8 cellular contexts compared by ENCODE assay signal in genomic region chr16:48158296-48158695, GRCh38. TPM values are rescaled to one million over a fixed set of nuclear protein-coding genes. Genes with fewer than 3 reads are reported as not detected.
A peak's percentile ranks its signal among the peaks of the same experiment; 100 is the strongest.
DNase-seq lines count a peak whose midpoint lies in the region; ATAC-seq lines count a peak whose summit lies in the region.

No MANE protein-coding gene starts in this region.

- peaks cover 25% of the 10 kb centered on the region for H3K4me1 Mint-ChIP-seq in activated CD4-positive, alpha-beta T cell treated with anti-CD3 and anti-CD28 coated beads for 36 hours
- peaks cover 28% of the 10 kb centered on the region for H3K4me1 Mint-ChIP-seq in activated T-cell treated with anti-CD3 and anti-CD28 coated beads, Interleukin-2, amount 50 U/mL, for 72 hours (ENCODE audit: low read depth)
- H3K4me1 Mint-ChIP-seq in effector memory CD8-positive, alpha-beta T cell (ENCODE audit: low read depth in 2 of 2), result no peaks in the 10 kb centered on the region

- no peaks in the 10 kb centered on the region for H3K9me3 Mint-ChIP-seq in activated CD4-positive, alpha-beta T cell treated with anti-CD3 and anti-CD28 coated beads for 36 hours (ENCODE audit: low read depth)
- H3K9me3 Mint-ChIP-seq in activated T-cell treated with anti-CD3 and anti-CD28 coated beads, Interleukin-2, amount 50 U/mL, for 72 hours, result no peaks in the 10 kb centered on the region
- no peaks in the 10 kb centered on the region for H3K9me3 Mint-ChIP-seq in effector memory CD8-positive, alpha-beta T cell

- CTCF ChIA-PET in activated CD4-positive, alpha-beta T cell treated with anti-CD3 and anti-CD28 coated beads for 36 hours (lab: Charles Lee), result interaction anchor here (0.6 to 3.0 kb wide), 8 partner anchors 9 to 1120 kb away, joined by 3 to 13 read pairs (median 4); partner anchors contain the start of gene ITFG1

- DNase-seq in activated CD4-positive, alpha-beta T cell treated with anti-CD3 and anti-CD28 coated beads for 36 hours, result peak; percentile 65
- no peak for DNase-seq in activated CD4-positive, alpha-beta T cell treated with anti-CD3 and anti-CD28 coated beads, Interleukin-2, amount 50 U/mL, for 1 hour
- peak; percentile 65 to 77 for DNase-seq in activated T-cell treated with anti-CD3 and anti-CD28 coated beads, Interleukin-2, amount 50 U/mL, for 72 hours
- DNase-seq in stimulated activated CD4-positive, alpha-beta T cell treated with anti-CD3 and anti-CD28 coated beads, Interleukin-2, amount 100 ng/mL, for 24 hours, result peak; percentile 39 to 49
- DNase-seq in GM03348 (ENCODE audit: low spot score), result no peak
- DNase-seq in NCI-H1105 (lab: John Stamatoyannopoulos, UW), result no peak
- DNase-seq in effector memory CD8-positive, alpha-beta T cell, result no peak

- intact Hi-C loops in activated CD4-positive, alpha-beta T cell treated with anti-CD3 and anti-CD28 coated beads for 36 hours (cut with DNase I, micrococcal nuclease), result loop anchor here (1.0 to 10.0 kb wide), 11 partner anchors 35 to 1140 kb away; partner anchors contain the start of genes ITFG1 (in 1 of the 2) and PHKB (in 1 of the 2)

- H3K27ac Mint-ChIP-seq in activated CD4-positive, alpha-beta T cell treated with anti-CD3 and anti-CD28 coated beads for 36 hours, result no peak overlapping the region
- H3K27ac Mint-ChIP-seq in activated T-cell treated with anti-CD3 and anti-CD28 coated beads, Interleukin-2, amount 50 U/mL, for 72 hours, result peak overlapping the region; percentile 96
- no peak overlapping the region for H3K27ac Mint-ChIP-seq in effector memory CD8-positive, alpha-beta T cell

- no peaks in the 10 kb centered on the region for H3K36me3 Mint-ChIP-seq in activated CD4-positive, alpha-beta T cell treated with anti-CD3 and anti-CD28 coated beads for 36 hours (ENCODE audit: low read depth)
- peaks cover 0 to 3% of the 10 kb centered on the region in 2 donors for H3K36me3 Mint-ChIP-seq in activated T-cell treated with anti-CD3 and anti-CD28 coated beads, Interleukin-2, amount 50 U/mL, for 72 hours (ENCODE audit: insufficient read depth in 2 of 2)
- no peaks in the 10 kb centered on the region for H3K36me3 Mint-ChIP-seq in effector memory CD8-positive, alpha-beta T cell (ENCODE audit: insufficient read depth)

- peak overlapping the region; percentile 30 for H3K4me3 Mint-ChIP-seq in activated CD4-positive, alpha-beta T cell treated with anti-CD3 and anti-CD28 coated beads for 36 hours
- H3K4me3 Mint-ChIP-seq in activated T-cell treated with anti-CD3 and anti-CD28 coated beads, Interleukin-2, amount 50 U/mL, for 72 hours, result peak overlapping the region; percentile 5 to 68
- H3K4me3 Mint-ChIP-seq in effector memory CD8-positive, alpha-beta T cell, result no peak overlapping the region

- POLR2A ChIA-PET in activated CD4-positive, alpha-beta T cell treated with anti-CD3 and anti-CD28 coated beads for 36 hours (lab: Charles Lee), result interaction anchor here (0.7 kb wide), 1 partner anchor 148 kb away, joined by 3 read pairs; no protein-coding TSS in a partner anchor

- H3K27me3 Mint-ChIP-seq in activated CD4-positive, alpha-beta T cell treated with anti-CD3 and anti-CD28 coated beads for 36 hours, result peaks cover 34% of the 10 kb centered on the region
- peaks cover 66% of the 10 kb centered on the region for H3K27me3 Mint-ChIP-seq in activated T-cell treated with anti-CD3 and anti-CD28 coated beads, Interleukin-2, amount 50 U/mL, for 72 hours (ENCODE audit: low read depth)
- H3K27me3 Mint-ChIP-seq in effector memory CD8-positive, alpha-beta T cell, result peaks cover 28 to 67% of the 10 kb centered on the region in 2 donors

- ATAC-seq in activated CD4-positive, alpha-beta T cell treated with anti-CD3 and anti-CD28 coated beads for 36 hours, result peak; percentile 94
- ATAC-seq in HG03378 (IDR thresholded peaks at IDR 0.05; ENCODE audit: unreplicated experiment), result peak; percentile 74
- peak; percentile 96 to 97 for ATAC-seq in activated T-cell treated with anti-CD3 and anti-CD28 coated beads, Interleukin-2, amount 50 U/mL, for 72 hours (replicated peaks in 1 of 2)
- no peak for ATAC-seq in effector memory CD8-positive, alpha-beta T cell (replicated peaks)

RNA-seq across cellular contexts. Expression of gene ABCC12, which starts 2.5 kb away (rescaled TPM):
- total RNA-seq in activated CD4-positive, alpha-beta T cell treated with anti-CD3 and anti-CD28 coated beads for 36 hours, result not detected
- not detected for total RNA-seq in activated T-cell treated with anti-CD3 and anti-CD28 coated beads, Interleukin-2, amount 50 U/mL, for 72 hours

Comparison
In these comparisons a context has a peak if more than half of its experiments do, and no peak if none do; other contexts are left out.
1. DNase-seq: peak in activated CD4-positive, alpha-beta T cell treated with anti-CD3 and anti-CD28 coated beads for 36 hours (single experiment), activated T-cell treated with anti-CD3 and anti-CD28 coated beads, Interleukin-2, amount 50 U/mL, for 72 hours (2 of 2) and stimulated activated CD4-positive, alpha-beta T cell treated with anti-CD3 and anti-CD28 coated beads, Interleukin-2, amount 100 ng/mL, for 24 hours (2 of 2); none in activated CD4-positive, alpha-beta T cell treated with anti-CD3 and anti-CD28 coated beads, Interleukin-2, amount 50 U/mL, for 1 hour (single experiment), GM03348 (single experiment), NCI-H1105 (single experiment) and effector memory CD8-positive, alpha-beta T cell (0 of 3).
2. H3K4me3 Mint-ChIP-seq: peak in activated CD4-positive, alpha-beta T cell treated with anti-CD3 and anti-CD28 coated beads for 36 hours (single experiment) and activated T-cell treated with anti-CD3 and anti-CD28 coated beads, Interleukin-2, amount 50 U/mL, for 72 hours (2 of 2); none in effector memory CD8-positive, alpha-beta T cell (0 of 2).